ENCODE assay signal across 1 cellular context in genomic region chr19:35317464-35318043, GRCh38.
TF ChIP-seq lines count a peak whose summit lies in the region.

No MANE protein-coding gene starts in this region.

TF ChIP-seq in K562, 482 proteins besides CTCF, POLR2A, EP300 and RAD21 (continued from another document and continues in another):
- TF ChIP-seq ZBTB11 (CRISPR knock-in tag; IDR thresholded peaks at IDR 0.05), result peak in 1 of 3 experiments; percentile 42; a peak in 1 of 6 replicates
- no peak for TF ChIP-seq KLF16 (IDR thresholded peaks at IDR 0.05)
- TF ChIP-seq SRF (CRISPR knock-in tag; IDR thresholded peaks at IDR 0.05), result no peak
- TF ChIP-seq YBX1 (IDR thresholded peaks at IDR 0.05), result no peak
- no peak for TF ChIP-seq CEBPZ (IDR thresholded peaks at IDR 0.05; ENCODE audit: borderline replicate concordance, low read depth, low read length)
- TF ChIP-seq ZNF41 (CRISPR knock-in tag; conservative IDR thresholded peaks at IDR 0.05), result no peak
- TF ChIP-seq POLR2AphosphoS2 (IDR thresholded peaks at IDR 0.05; ENCODE audit: low read length), result no peak
- TF ChIP-seq ZBTB5 (IDR thresholded peaks at IDR 0.05), result no peak
- TF ChIP-seq FOS (IDR thresholded peaks at IDR 0.05; ENCODE audit: extremely low read depth, insufficient read length), result no peak
- TF ChIP-seq MEF2D (tag; conservative IDR thresholded peaks at IDR 0.05; ENCODE audit: low read depth), result no peak; the same call in 1 of the 2 replicates
- no peak for TF ChIP-seq KAT7 (CRISPR knock-in tag; IDR thresholded peaks at IDR 0.05; ENCODE audit: borderline replicate concordance)
- no peak for TF ChIP-seq POLR2B (IDR thresholded peaks at IDR 0.05; ENCODE audit: low read depth, partially characterized antibody)
- TF ChIP-seq CEBPG (CRISPR knock-in tag; IDR thresholded peaks at IDR 0.05), result no peak
- TF ChIP-seq CEBPG (tag; conservative IDR thresholded peaks at IDR 0.05 in 1 of 2, IDR thresholded peaks at IDR 0.05 in 1 of 2), result no peak
- TF ChIP-seq ZNF668 (CRISPR knock-in tag; IDR thresholded peaks at IDR 0.05), result no peak
- no peak for TF ChIP-seq TAL1 (IDR thresholded peaks at IDR 0.05)
- no peak for TF ChIP-seq PHF8 (IDR thresholded peaks at IDR 0.05; ENCODE audit: borderline replicate concordance, low read length)
- TF ChIP-seq EGR1 (conservative IDR thresholded peaks at IDR 0.05), result no peak
- TF ChIP-seq ZNF655 (CRISPR knock-in tag; IDR thresholded peaks at IDR 0.05), result no peak
- no peak for TF ChIP-seq ATF2 (CRISPR knock-in tag; IDR thresholded peaks at IDR 0.05)
- no peak; the same call in 1 of the 2 replicates for TF ChIP-seq ZNF449 (CRISPR knock-in tag; IDR thresholded peaks at IDR 0.05)
- TF ChIP-seq TRIM24 (IDR thresholded peaks at IDR 0.05), result no peak
- no peak for TF ChIP-seq PML (IDR thresholded peaks at IDR 0.05; ENCODE audit: low read length)
- TF ChIP-seq ZNF75A (CRISPR knock-in tag; IDR thresholded peaks at IDR 0.05), result no peak
- no peak for TF ChIP-seq ZSCAN32 (CRISPR knock-in tag; IDR thresholded peaks at IDR 0.05)
- TF ChIP-seq ZBTB1 (CRISPR knock-in tag; IDR thresholded peaks at IDR 0.05; ENCODE audit: borderline replicate concordance, low read depth), result no peak
- no peak for TF ChIP-seq BACH1 (tag; IDR thresholded peaks at IDR 0.05)
- no peak for TF ChIP-seq THAP7 (CRISPR knock-in tag; IDR thresholded peaks at IDR 0.05)
- no peak for TF ChIP-seq ERF (CRISPR knock-in tag; IDR thresholded peaks at IDR 0.05)
- no peak for TF ChIP-seq ZNF384 (IDR thresholded peaks at IDR 0.05; ENCODE audit: low read depth, low read length)
- TF ChIP-seq ZNF311 (CRISPR knock-in tag; IDR thresholded peaks at IDR 0.05), result no peak
- no peak for TF ChIP-seq MCM3 (IDR thresholded peaks at IDR 0.05)
- no peak for TF ChIP-seq TOE1 (IDR thresholded peaks at IDR 0.05; ENCODE audit: borderline replicate concordance)
- no peak for TF ChIP-seq TOE1 (CRISPR knock-in tag; IDR thresholded peaks at IDR 0.05; ENCODE audit: borderline replicate concordance, low read depth)
- no peak for TF ChIP-seq WHSC1 (IDR thresholded peaks at IDR 0.05; ENCODE audit: low read length)
- TF ChIP-seq HDAC2 (IDR thresholded peaks at IDR 0.05), result no peak
- TF ChIP-seq ZNF584 (CRISPR knock-in tag; IDR thresholded peaks at IDR 0.05; ENCODE audit: low read depth), result 0 out of 2 replicates have a peak, but pooled peaks have one; percentile 30
- no peak for TF ChIP-seq MCM2 (IDR thresholded peaks at IDR 0.05; ENCODE audit: low read depth)
- TF ChIP-seq ZNF140 (CRISPR knock-in tag; IDR thresholded peaks at IDR 0.05), result no peak
- TF ChIP-seq FOXP1 (CRISPR knock-in tag; IDR thresholded peaks at IDR 0.05), result no peak
- TF ChIP-seq HNRNPLL (IDR thresholded peaks at IDR 0.05; ENCODE audit: low read depth, low read length, poor library complexity, severe bottlenecking), result no peak
- no peak for TF ChIP-seq CBX1 (IDR thresholded peaks at IDR 0.05; ENCODE audit: low read depth)
- TF ChIP-seq XRCC3 (IDR thresholded peaks at IDR 0.05), result no peak
- TF ChIP-seq RHOXF2B (CRISPR knock-in tag; conservative IDR thresholded peaks at IDR 0.05), result no peak
- peak; percentile 44; the same call in 1 of the 2 replicates for TF ChIP-seq ZNF395 (CRISPR knock-in tag; IDR thresholded peaks at IDR 0.05)
- TF ChIP-seq ZZZ3 (IDR thresholded peaks at IDR 0.05), result no peak
- no peak for TF ChIP-seq ZNF740 (CRISPR knock-in tag; IDR thresholded peaks at IDR 0.05)
- no peak for TF ChIP-seq ZNF740 (tag; IDR thresholded peaks at IDR 0.05)
- no peak for TF ChIP-seq MXI1 (IDR thresholded peaks at IDR 0.05; ENCODE audit: low read depth, low read length)
- TF ChIP-seq CTBP1 (IDR thresholded peaks at IDR 0.05; ENCODE audit: borderline replicate concordance), result no peak
- no peak for TF ChIP-seq TSC22D4 (tag; IDR thresholded peaks at IDR 0.05)
- TF ChIP-seq GATA2 (CRISPR knock-in tag; IDR thresholded peaks at IDR 0.05), result no peak
- no peak for TF ChIP-seq RB1 (IDR thresholded peaks at IDR 0.05; ENCODE audit: low read depth)
- TF ChIP-seq MBD1 (CRISPR knock-in tag; IDR thresholded peaks at IDR 0.05), result no peak
- no peak for TF ChIP-seq SIRT6 (IDR thresholded peaks at IDR 0.05; ENCODE audit: low read depth, low read length)
- TF ChIP-seq KLF1 (tag; IDR thresholded peaks at IDR 0.05), result no peak
